In genomic region chr2:43675646-43676321, GRCh38 we compare ENCODE assay signal across 9 cellular contexts. TPM values are rescaled to one million over a fixed set of nuclear protein-coding genes. Genes with fewer than 3 reads are reported as not detected.
DNase-seq lines count a peak whose midpoint lies in the region; ATAC-seq and TF ChIP-seq lines count a peak whose summit lies in the region.
"Had no signal": no experiment of that assay in that cellular context is flagged by ENCODE, and none has a peak within 500 bp of the region (broad histone marks: within the 10 kb centered on the region; RNA-seq: fewer than 3 reads in every experiment).

No MANE protein-coding gene starts in this region.

- intact Hi-C loops in dorsolateral prefrontal cortex (cut with DNase I): no loop called here

- POLR2A ChIA-PET in AG04449 (lab: Yijun Ruan, JAX): no interaction called here

- H3K36me3 ChIP-seq in muscle layer of colon (ENCODE audit: insufficient read depth, low read length): no peaks in the 10 kb centered on the region

- TF ChIP-seq CTCF in AG04449 (IDR thresholded peaks at IDR 0.05; ENCODE audit: insufficient read depth, low read length, missing control alignments) (no peak), dorsolateral prefrontal cortex (IDR thresholded peaks at IDR 0.05 in 54 of 56, conservative IDR thresholded peaks at IDR 0.05 in 2 of 56; ENCODE audit: low read depth in 1 of 56, partially characterized antibody in 56 of 56) (no peak), GM13977 (IDR thresholded peaks at IDR 0.05; ENCODE audit: extremely low read depth, insufficient read depth, missing control alignments) (no peak)

- DNase-seq in AG04449 (ENCODE audit: low read depth, low spot score) (no peak), LoVo (ENCODE audit: low spot score) (peak; percentile 1), dorsolateral prefrontal cortex (no peak), NCI-H187 treated with DMSO at 0.1 percent for 48 hours (lab: John Stamatoyannopoulos, UW) (no peak), cerebellar nuclear complex (lab: John Stamatoyannopoulos, UW) (no peak), GM13977 (ENCODE audit: low spot score) (no peak)
- DNase-seq: islet precursor cell had no signal

- no peaks in the 10 kb centered on the region for H3K9me3 ChIP-seq in muscle layer of colon (ENCODE audit: low read length)

- H3K27me3 ChIP-seq in dorsolateral prefrontal cortex (no peaks in the 10 kb centered on the region), muscle layer of colon (ENCODE audit: control insufficient read depth in 1 of 2, insufficient read depth in 2 of 2, low read length in 2 of 2) (no peaks in the 10 kb centered on the region)

- CTCF ChIA-PET in AG04449 (lab: Yijun Ruan, JAX): no interaction called here

- peaks cover 16% of the 10 kb centered on the region for H3K4me1 ChIP-seq in muscle layer of colon (ENCODE audit: insufficient read depth, low read length)

- no peak for ATAC-seq in GM21447 (IDR thresholded peaks at IDR 0.05; ENCODE audit: unreplicated experiment)

- in situ Hi-C loops in GM13977 (cut with MboI; ENCODE audit: low pct_unique_long_range_greater_than_20kb, low sequenced_read_pairs, unreplicated experiment): no loop called here

- H3K9ac ChIP-seq in muscle layer of colon (ENCODE audit: low read length): peak overlapping the region; percentile 88

- peak overlapping the region in 6 of 59 donors; percentile 1 to 63 (median 34) for H3K27ac ChIP-seq in dorsolateral prefrontal cortex
- H3K27ac ChIP-seq in muscle layer of colon (ENCODE audit: low read depth, low read length): peak overlapping the region; percentile 81

- H3K4me3 ChIP-seq in AG04449 (ENCODE audit: low read depth, low read length) (peak overlapping the region; percentile 52), dorsolateral prefrontal cortex (peak overlapping the region; percentile 38 to 80 (median 63)), muscle layer of colon (ENCODE audit: low read depth in 1 of 2, low read length in 2 of 2) (peak overlapping the region; percentile 82 to 91)

RNA-seq across cellular contexts. Expression of gene C1GALT1C1L, which starts 0.4 kb away (rescaled TPM):
- total RNA-seq in dorsolateral prefrontal cortex: 1 to 10 TPM in 69 of 120 experiments, under 1 TPM in 39, not detected in 12; 0.41 to 3.8 (median 1.2) TPM

RNA-seq across cellular contexts. Expression of gene PLEKHH2, which starts 38.7 kb away (rescaled TPM):
- 10 to 100 TPM in 86 of 120 experiments, 1 to 10 TPM in 34; 5.2 to 23.0 (median 11.4) TPM for total RNA-seq in dorsolateral prefrontal cortex
